25 cellular contexts compared by ENCODE assay signal in genomic region chr20:22711981-22712755, GRCh38.
A peak's percentile ranks its signal among the peaks of the same experiment; 100 is the strongest.
DNase-seq lines count a peak whose midpoint lies in the region; ATAC-seq, FAIRE-seq and TF ChIP-seq lines count a peak whose summit lies in the region.
"Had no signal": no experiment of that assay in that cellular context is flagged by ENCODE, and none has a peak within 500 bp of the region (broad histone marks: within the 10 kb centered on the region; RNA-seq: fewer than 3 reads in every experiment).

No MANE protein-coding gene starts in this region.

- no peak overlapping the region for H3K23ac ChIP-seq in mesenchymal stem cell (ENCODE audit: low read length in 2 of 2)

- H2AFZ ChIP-seq in mesenchymal stem cell (ENCODE audit: low read depth, low read length): no peak overlapping the region

- no peak for TF ChIP-seq POLR2A in H54 (IDR thresholded peaks at IDR 0.05; ENCODE audit: low read depth, low read length)

- no peak overlapping the region for H3K4me2 ChIP-seq in mesenchymal stem cell (ENCODE audit: low read length, poor library complexity, severe bottlenecking)

- no peaks in the 10 kb centered on the region for H3K27me3 Mint-ChIP-seq in activated CD4-positive, alpha-beta T cell treated with anti-CD3 and anti-CD28 coated beads, Interleukin-2, amount 10 ng/mL, durations not matched to agents 24 days and 14 days

- no peak overlapping the region for H3K4ac ChIP-seq in mesenchymal stem cell (ENCODE audit: low read depth in 1 of 2, low read length in 2 of 2)

- H3K14ac ChIP-seq in mesenchymal stem cell (ENCODE audit: low read length in 2 of 2): no peak overlapping the region

- WGBS in mesenchymal stem cell: 77% methylated on average over 2 of the region's 2 CpGs

- no peak overlapping the region for H4K8ac ChIP-seq in mesenchymal stem cell (ENCODE audit: low read length)

- peaks cover 6% of the 10 kb centered on the region for H3K9me3 ChIP-seq in mesenchymal stem cell (ENCODE audit: control insufficient read depth, low read length)
- H3K9me3 ChIP-seq: SJSA1 had no signal

- no peak overlapping the region for H3K4me3 ChIP-seq in mesenchymal stem cell (ENCODE audit: insufficient read depth in 1 of 2, low read depth in 1 of 2, low read length in 2 of 2)
- H3K4me3 ChIP-seq: SJSA1 had no signal

- no peak overlapping the region for H2AK5ac ChIP-seq in mesenchymal stem cell (ENCODE audit: low read length, severe bottlenecking)

- H4K91ac ChIP-seq in mesenchymal stem cell (ENCODE audit: low read length): no peak overlapping the region

- no peak overlapping the region for H2BK120ac ChIP-seq in mesenchymal stem cell (ENCODE audit: low read depth, low read length)

- ATAC-seq in GM19351 (IDR thresholded peaks at IDR 0.05; ENCODE audit: unreplicated experiment): no peak
- ATAC-seq in GM18861 (IDR thresholded peaks at IDR 0.05; ENCODE audit: unreplicated experiment): no peak

- no peaks in the 10 kb centered on the region for H3K4me1 Mint-ChIP-seq in activated CD4-positive, alpha-beta T cell treated with anti-CD3 and anti-CD28 coated beads, Interleukin-2, amount 10 ng/mL, durations not matched to agents 24 days and 14 days

- H2BK5ac ChIP-seq in mesenchymal stem cell (ENCODE audit: low read depth, low read length, poor library complexity, severe bottlenecking): no peak overlapping the region

- no peaks in the 10 kb centered on the region for H3K79me1 ChIP-seq in mesenchymal stem cell (replicated peaks; ENCODE audit: low read length, poor library complexity, severe bottlenecking)

- intact Hi-C loops in activated CD4-positive, alpha-beta T cell treated with anti-CD3 and anti-CD28 coated beads, Interleukin-2, amount 10 ng/mL, durations not matched to agents 24 days and 14 days (cut with micrococcal nuclease): no loop called here

- H3K27ac ChIP-seq in mesenchymal stem cell (ENCODE audit: low read length, poor library complexity, severe bottlenecking): no peak overlapping the region
- H3K27ac ChIP-seq: 22Rv1, SJSA1 had no signal

- peak; percentile 15 for DNase-seq in activated CD4-positive, alpha-beta T cell treated with anti-CD3 and anti-CD28 coated beads, Interleukin-2, amount 10 ng/mL, durations not matched to agents 24 days and 14 days
- DNase-seq in activated CD4-positive, alpha-beta T cell treated with anti-CD3 and anti-CD28 coated beads for 48 hours: no peak
- DNase-seq in SW480 (ENCODE audit: low spot score) (peak; percentile 100), mesenchymal stem cell (no peak), NCI-H1092 treated with DMSO at 0.1 percent for 48 hours (lab: John Stamatoyannopoulos, UW) (no peak), H54 (ENCODE audit: insufficient read length, low spot score) (no peak)
- DNase-seq: ACHN, Calu3, DMS79 treated with DMSO at 0.1 percent for 48 hours, GF-D8, GOT3, HCEC 1CT, NCI-H1105, NCI-H1436 treated with DMSO at 0.1 percent for 48 hours, NCI-H1930, NCI-H2107, NCI-H446, NCI-H524 treated with DMSO at 0.1 percent for 48 hours, NCI-H774, Right ventricle myocardium superior had no signal

- no peak overlapping the region for H2BK12ac ChIP-seq in mesenchymal stem cell (ENCODE audit: low read length in 2 of 2)

- no peak overlapping the region for H3K18ac ChIP-seq in mesenchymal stem cell (ENCODE audit: low read depth in 1 of 2, low read length in 2 of 2)

- peak overlapping the region; percentile 52 for H2BK15ac ChIP-seq in mesenchymal stem cell (ENCODE audit: low read depth, poor library complexity, severe bottlenecking)

- no peak overlapping the region for H3K27ac Mint-ChIP-seq in activated CD4-positive, alpha-beta T cell treated with anti-CD3 and anti-CD28 coated beads, Interleukin-2, amount 10 ng/mL, durations not matched to agents 24 days and 14 days

- no peaks in the 10 kb centered on the region for H3K27me3 ChIP-seq in mesenchymal stem cell (ENCODE audit: control insufficient read depth in 1 of 2, insufficient read depth in 1 of 2, low read length in 2 of 2)

- H3K9ac ChIP-seq in mesenchymal stem cell (ENCODE audit: low read length): no peak overlapping the region

- no peaks in the 10 kb centered on the region for H3K9me3 Mint-ChIP-seq in activated CD4-positive, alpha-beta T cell treated with anti-CD3 and anti-CD28 coated beads, Interleukin-2, amount 10 ng/mL, durations not matched to agents 24 days and 14 days

- FAIRE-seq in H54 (lab: Jason Lieb, UNC): no peak
- FAIRE-seq: GM12891 had no signal

- no peak overlapping the region for H3K4me3 Mint-ChIP-seq in activated CD4-positive, alpha-beta T cell treated with anti-CD3 and anti-CD28 coated beads, Interleukin-2, amount 10 ng/mL, durations not matched to agents 24 days and 14 days

- no peaks in the 10 kb centered on the region for H3K36me3 Mint-ChIP-seq in activated CD4-positive, alpha-beta T cell treated with anti-CD3 and anti-CD28 coated beads, Interleukin-2, amount 10 ng/mL, durations not matched to agents 24 days and 14 days (ENCODE audit: low read depth)

- H3K36me3 ChIP-seq in mesenchymal stem cell (ENCODE audit: control insufficient read depth in 1 of 2, insufficient read depth in 2 of 2, low read depth in 1 of 2, low read length in 2 of 2): no peaks in the 10 kb centered on the region
- H3K36me3 ChIP-seq: SJSA1 had no signal

- peaks cover 1% of the 10 kb centered on the region for H3K4me1 ChIP-seq in mesenchymal stem cell (ENCODE audit: control insufficient read depth, insufficient read depth, low read depth, low read length)

Comparison
In these comparisons a context has a peak if more than half of its experiments do, and no peak if none do; other contexts are left out.
1. DNase-seq: peak in activated CD4-positive, alpha-beta T cell treated with anti-CD3 and anti-CD28 coated beads, Interleukin-2, amount 10 ng/mL, durations not matched to agents 24 days and 14 days (single experiment) and SW480 (single experiment); none in activated CD4-positive, alpha-beta T cell treated with anti-CD3 and anti-CD28 coated beads for 48 hours (single experiment), mesenchymal stem cell (single experiment), NCI-H1092 treated with DMSO at 0.1 percent for 48 hours (single experiment) and H54 (single experiment).